10 cellular contexts compared by ENCODE assay signal in genomic region chr14:24194186-24194872, GRCh38. TPM values are rescaled to one million over a fixed set of nuclear protein-coding genes. Genes with fewer than 3 reads are reported as not detected.
A peak's percentile ranks its signal among the peaks of the same experiment; 100 is the strongest.
DNase-seq lines count a peak whose midpoint lies in the region; ATAC-seq and TF ChIP-seq lines count a peak whose summit lies in the region.
"Had no signal": no experiment of that assay in that cellular context is flagged by ENCODE, and none has a peak within 500 bp of the region (broad histone marks: within the 10 kb centered on the region; RNA-seq: fewer than 3 reads in every experiment).

No MANE protein-coding gene starts in this region.

- no peak for TF ChIP-seq RAD21 in neural cell (conservative IDR thresholded peaks at IDR 0.05)

- H3K9me2 ChIP-seq in Loucy (replicated peaks; ENCODE audit: low read depth, low read length) (no peaks in the 10 kb centered on the region), neural cell (ENCODE audit: insufficient read depth, low read length) (no peaks in the 10 kb centered on the region)

- no peaks in the 10 kb centered on the region for H3K4me1 ChIP-seq in BE2C
- peaks cover 25% of the 10 kb centered on the region for H3K4me1 ChIP-seq in Loucy (ENCODE audit: insufficient read depth, low read length, poor library complexity, severe bottlenecking)
- H3K4me1 ChIP-seq in colonic mucosa, result peaks cover 4% of the 10 kb centered on the region

- H4K20me1 ChIP-seq in Loucy (ENCODE audit: insufficient read depth, low read length, poor library complexity, severe bottlenecking) (no peaks in the 10 kb centered on the region), neural cell (ENCODE audit: insufficient read depth) (no peaks in the 10 kb centered on the region)

- H3K4me2 ChIP-seq in Loucy (ENCODE audit: low read depth, low read length, poor library complexity, severe bottlenecking), result peak overlapping the region; percentile 99
- H3K4me2 ChIP-seq in neural cell (ENCODE audit: low read length), result peak overlapping the region; percentile 76

- H3K36me3 ChIP-seq in BE2C (peaks cover 14% of the 10 kb centered on the region), Loucy (ENCODE audit: insufficient read depth, low read length) (no peaks in the 10 kb centered on the region), colonic mucosa (no peaks in the 10 kb centered on the region), neural cell (ENCODE audit: insufficient read depth, low read length) (no peaks in the 10 kb centered on the region)

- H3K9ac ChIP-seq in Loucy (ENCODE audit: low read depth, low read length, poor library complexity, severe bottlenecking) (peak overlapping the region; percentile 92), colonic mucosa (ENCODE audit: low read depth in 2 of 2, low read length in 2 of 2) (peak overlapping the region; percentile 73 to 78), neural cell (ENCODE audit: low read length) (peak overlapping the region; percentile 93)

- TF ChIP-seq EP300 in neural cell (conservative IDR thresholded peaks at IDR 0.05; ENCODE audit: poor library complexity, severe bottlenecking), result no peak

- ATAC-seq in GM18868 (IDR thresholded peaks at IDR 0.05; ENCODE audit: unreplicated experiment) (no peak), HG03196 (IDR thresholded peaks at IDR 0.05; ENCODE audit: unreplicated experiment) (no peak)

- no peak for DNase-seq in BE2C
- no peak for DNase-seq in colonic mucosa
- DNase-seq in amniotic stem cell (lab: John Stamatoyannopoulos, UW), result no peak
- no peak for DNase-seq in DMS53 treated with DMSO at 0.1 percent for 48 hours (lab: John Stamatoyannopoulos, UW; ENCODE audit: unreplicated experiment)
- DNase-seq: NCI-H446 treated with DMSO at 0.1 percent for 48 hours had no signal

- H3K27me3 ChIP-seq in BE2C (no peaks in the 10 kb centered on the region), Loucy (ENCODE audit: insufficient read depth, low read length, poor library complexity, severe bottlenecking) (no peaks in the 10 kb centered on the region), colonic mucosa (no peaks in the 10 kb centered on the region), neural cell (ENCODE audit: insufficient read depth, low read depth, low read length) (no peaks in the 10 kb centered on the region)

- intact Hi-C loops in colonic mucosa (cut with DNase I), result no loop called here

- TF ChIP-seq CTCF in BE2C (IDR thresholded peaks at IDR 0.05; ENCODE audit: low read depth, low read length) (no peak), Loucy (conservative IDR thresholded peaks at IDR 0.05; ENCODE audit: low read length) (no peak), colonic mucosa (IDR thresholded peaks at IDR 0.05) (no peak), neural cell (IDR thresholded peaks at IDR 0.05; ENCODE audit: poor library complexity, severe bottlenecking) (no peak)

- H3K27ac ChIP-seq in colonic mucosa (peak overlapping the region; percentile 94), neural cell (ENCODE audit: low read length) (peak overlapping the region; percentile 92)

- H3K79me2 ChIP-seq in Loucy (ENCODE audit: insufficient read depth, low read length), result peaks cover 48% of the 10 kb centered on the region
- peaks cover 3% of the 10 kb centered on the region for H3K79me2 ChIP-seq in neural cell (replicated peaks; ENCODE audit: insufficient read depth, low read length)

- no peak overlapping the region for H2AFZ ChIP-seq in Loucy (ENCODE audit: low read length)
- peak overlapping the region; percentile 73 for H2AFZ ChIP-seq in neural cell (ENCODE audit: low read depth, low read length)

- H3F3A ChIP-seq in Loucy (ENCODE audit: low read depth) (no peaks in the 10 kb centered on the region), neural cell (ENCODE audit: insufficient read depth, low read length, poor library complexity, severe bottlenecking) (no peaks in the 10 kb centered on the region)

- H3K9me3 ChIP-seq in BE2C, result no peaks in the 10 kb centered on the region
- no peaks in the 10 kb centered on the region for H3K9me3 ChIP-seq in Loucy (ENCODE audit: insufficient read depth, low read depth, low read length)
- no peaks in the 10 kb centered on the region for H3K9me3 ChIP-seq in colonic mucosa
- H3K9me3 ChIP-seq in neural cell (ENCODE audit: low read length), result no peaks in the 10 kb centered on the region

- H3K4me3 ChIP-seq in BE2C (ENCODE audit: low read depth, low read length) (peak overlapping the region; percentile 94), Loucy (ENCODE audit: low read length, poor library complexity, severe bottlenecking) (peak overlapping the region; percentile 92), colonic mucosa (peak overlapping the region; percentile 96), neural cell (ENCODE audit: low read length) (peak overlapping the region; percentile 92)

TF ChIP-seq in neural cell, 6 proteins besides CTCF, POLR2A, EP300 and RAD21:
- TF ChIP-seq SMC3 (conservative IDR thresholded peaks at IDR 0.05; ENCODE audit: poor library complexity) (no peak), TAF1 (IDR thresholded peaks at IDR 0.05; ENCODE audit: low read depth) (no peak), MXI1 (conservative IDR thresholded peaks at IDR 0.05; ENCODE audit: poor library complexity, severe bottlenecking) (no peak), POLR2AphosphoS5 (IDR thresholded peaks at IDR 0.05) (no peak), EZH2 (IDR thresholded peaks at IDR 0.05; ENCODE audit: borderline replicate concordance, insufficient read depth, low read length, poor library complexity, severe bottlenecking) (no peak)
- TF ChIP-seq, protein P1, sequence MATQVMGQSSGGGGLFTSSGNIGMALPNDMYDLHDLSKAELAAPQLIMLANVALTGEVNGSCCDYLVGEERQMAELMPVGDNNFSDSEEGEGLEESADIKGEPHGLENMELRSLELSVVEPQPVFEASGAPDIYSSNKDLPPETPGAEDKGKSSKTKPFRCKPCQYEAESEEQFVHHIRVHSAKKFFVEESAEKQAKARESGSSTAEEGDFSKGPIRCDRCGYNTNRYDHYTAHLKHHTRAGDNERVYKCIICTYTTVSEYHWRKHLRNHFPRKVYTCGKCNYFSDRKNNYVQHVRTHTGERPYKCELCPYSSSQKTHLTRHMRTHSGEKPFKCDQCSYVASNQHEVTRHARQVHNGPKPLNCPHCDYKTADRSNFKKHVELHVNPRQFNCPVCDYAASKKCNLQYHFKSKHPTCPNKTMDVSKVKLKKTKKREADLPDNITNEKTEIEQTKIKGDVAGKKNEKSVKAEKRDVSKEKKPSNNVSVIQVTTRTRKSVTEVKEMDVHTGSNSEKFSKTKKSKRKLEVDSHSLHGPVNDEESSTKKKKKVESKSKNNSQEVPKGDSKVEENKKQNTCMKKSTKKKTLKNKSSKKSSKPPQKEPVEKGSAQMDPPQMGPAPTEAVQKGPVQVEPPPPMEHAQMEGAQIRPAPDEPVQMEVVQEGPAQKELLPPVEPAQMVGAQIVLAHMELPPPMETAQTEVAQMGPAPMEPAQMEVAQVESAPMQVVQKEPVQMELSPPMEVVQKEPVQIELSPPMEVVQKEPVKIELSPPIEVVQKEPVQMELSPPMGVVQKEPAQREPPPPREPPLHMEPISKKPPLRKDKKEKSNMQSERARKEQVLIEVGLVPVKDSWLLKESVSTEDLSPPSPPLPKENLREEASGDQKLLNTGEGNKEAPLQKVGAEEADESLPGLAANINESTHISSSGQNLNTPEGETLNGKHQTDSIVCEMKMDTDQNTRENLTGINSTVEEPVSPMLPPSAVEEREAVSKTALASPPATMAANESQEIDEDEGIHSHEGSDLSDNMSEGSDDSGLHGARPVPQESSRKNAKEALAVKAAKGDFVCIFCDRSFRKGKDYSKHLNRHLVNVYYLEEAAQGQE (IDR thresholded peaks at IDR 0.05; ENCODE audit: borderline replicate concordance), result no peak

RNA-seq across cellular contexts. Expression of gene TM9SF1, which starts 0.9 kb away (rescaled TPM):
- 48.8 TPM for polyA plus RNA-seq in BE2C (2012; ENCODE audit: insufficient read depth, insufficient read length, low read depth)
- 10 to 100 TPM; 58.8 to 65.6 TPM for total RNA-seq in colonic mucosa
- 25.1 and 34.2 TPM in 2 replicates for polyA plus RNA-seq in neural cell
- polyA minus RNA-seq in neural cell, result 21.3 and 22.4 TPM in 2 replicates

RNA-seq across cellular contexts. Expression of gene IPO4, which starts 5.7 kb away (rescaled TPM):
- 179 TPM for polyA plus RNA-seq in BE2C (2012; ENCODE audit: insufficient read depth, insufficient read length, low read depth)
- total RNA-seq in colonic mucosa, result 10 to 100 TPM; 19.3 to 78.2 TPM
- 9.2 and 13.4 TPM in 2 replicates for polyA plus RNA-seq in neural cell
- 14.6 and 17.0 TPM in 2 replicates for polyA minus RNA-seq in neural cell

RNA-seq across cellular contexts. Expression of gene TSSK4, which starts 11.2 kb away (rescaled TPM):
- polyA plus RNA-seq in BE2C (2012; ENCODE audit: insufficient read depth, insufficient read length, low read depth), result 2.2 TPM
- under 1 TPM; 0.19 to 0.49 TPM for total RNA-seq in colonic mucosa
- 0.17 TPM in 1 of 2 replicates, not detected in the other for polyA plus RNA-seq in neural cell
- not detected in 2 replicates for polyA minus RNA-seq in neural cell
- total RNA-seq: subcutaneous adipose tissue had no signal

RNA-seq across cellular contexts. Expression of gene CHMP4A, which starts 19.0 kb away (rescaled TPM):
- polyA plus RNA-seq in BE2C (2012; ENCODE audit: insufficient read depth, insufficient read length, low read depth), result 34.2 TPM
- 10 to 100 TPM; 47.8 to 48.0 TPM for total RNA-seq in colonic mucosa
- 55.3 and 67.6 TPM in 2 replicates for polyA plus RNA-seq in neural cell
- polyA minus RNA-seq in neural cell, result 45.3 and 54.3 TPM in 2 replicates

RNA-seq across cellular contexts. Expression of gene MDP1, which starts 21.5 kb away (rescaled TPM):
- polyA plus RNA-seq in BE2C (2012; ENCODE audit: insufficient read depth, insufficient read length, low read depth), result 43.6 TPM
- 10 to 100 TPM in 1 of 2 donors, 1 to 10 TPM in 1; 8.2 to 10.9 TPM for total RNA-seq in colonic mucosa
- polyA plus RNA-seq in neural cell, result 94.2 and 116 TPM in 2 replicates
- polyA minus RNA-seq in neural cell, result 21.9 and 25.9 TPM in 2 replicates
